Comparison of ENCODE assay signal across 3 cellular contexts in genomic region chr4:72945719-72946336, GRCh38.
TF ChIP-seq lines count a peak whose summit lies in the region.

No MANE protein-coding gene starts in this region.

TF ChIP-seq in GM12891, 5 proteins besides CTCF, POLR2A, EP300 and RAD21:
- no peak for TF ChIP-seq POLR2AphosphoS5 (IDR thresholded peaks at IDR 0.05; ENCODE audit: low read depth, low read length)
- no peak for TF ChIP-seq PAX5 (IDR thresholded peaks at IDR 0.05; ENCODE audit: insufficient read depth, low read length, severe bottlenecking)
- TF ChIP-seq TAF1 (IDR thresholded peaks at IDR 0.05; ENCODE audit: low read depth, low read length), result no peak
- 0 out of 2 replicates have a peak, but pooled peaks have one; percentile 26 for TF ChIP-seq SPI1 (IDR thresholded peaks at IDR 0.05; ENCODE audit: low read depth, low read length)
- TF ChIP-seq POU2F2 (IDR thresholded peaks at IDR 0.05; ENCODE audit: low read depth, low read length), result no peak
TF ChIP-seq in GM12891: peak in this region for 1.

TF ChIP-seq in IMR-90, 13 proteins besides CTCF, POLR2A, EP300 and RAD21:
- TF ChIP-seq RFX5 (IDR thresholded peaks at IDR 0.05; ENCODE audit: low read depth, low read length), result no peak
- no peak for TF ChIP-seq FOS (IDR thresholded peaks at IDR 0.05; ENCODE audit: low read depth, low read length)
- no peak for TF ChIP-seq CHD1 (IDR thresholded peaks at IDR 0.05; ENCODE audit: low read depth, low read length)
- no peak for TF ChIP-seq SMC3 (IDR thresholded peaks at IDR 0.05; ENCODE audit: low read depth, low read length)
- TF ChIP-seq USF2 (IDR thresholded peaks at IDR 0.05; ENCODE audit: low read depth, low read length), result no peak
- TF ChIP-seq ELK1 (IDR thresholded peaks at IDR 0.05; ENCODE audit: borderline replicate concordance, low read depth, low read length), result no peak
- TF ChIP-seq MAFK (IDR thresholded peaks at IDR 0.05; ENCODE audit: low read depth, low read length), result no peak
- no peak for TF ChIP-seq CEBPB (IDR thresholded peaks at IDR 0.05; ENCODE audit: low read depth, low read length)
- no peak for TF ChIP-seq NFE2L2 (IDR thresholded peaks at IDR 0.05; ENCODE audit: low read depth, low read length)
- no peak for TF ChIP-seq RCOR1 (IDR thresholded peaks at IDR 0.05; ENCODE audit: insufficient replicate concordance, low read length)
- no peak for TF ChIP-seq MXI1 (IDR thresholded peaks at IDR 0.05; ENCODE audit: borderline replicate concordance, low read depth, low read length)
- no peak for TF ChIP-seq BHLHE40 (IDR thresholded peaks at IDR 0.05; ENCODE audit: low read depth, low read length)
- no peak for TF ChIP-seq MAZ (IDR thresholded peaks at IDR 0.05; ENCODE audit: borderline replicate concordance, low read depth, low read length)

TF ChIP-seq in H1, 55 proteins besides CTCF, POLR2A, EP300 and RAD21:
- no peak for TF ChIP-seq CEBPB (IDR thresholded peaks at IDR 0.05; ENCODE audit: low read depth, low read length)
